In the genomic region with DNA sequence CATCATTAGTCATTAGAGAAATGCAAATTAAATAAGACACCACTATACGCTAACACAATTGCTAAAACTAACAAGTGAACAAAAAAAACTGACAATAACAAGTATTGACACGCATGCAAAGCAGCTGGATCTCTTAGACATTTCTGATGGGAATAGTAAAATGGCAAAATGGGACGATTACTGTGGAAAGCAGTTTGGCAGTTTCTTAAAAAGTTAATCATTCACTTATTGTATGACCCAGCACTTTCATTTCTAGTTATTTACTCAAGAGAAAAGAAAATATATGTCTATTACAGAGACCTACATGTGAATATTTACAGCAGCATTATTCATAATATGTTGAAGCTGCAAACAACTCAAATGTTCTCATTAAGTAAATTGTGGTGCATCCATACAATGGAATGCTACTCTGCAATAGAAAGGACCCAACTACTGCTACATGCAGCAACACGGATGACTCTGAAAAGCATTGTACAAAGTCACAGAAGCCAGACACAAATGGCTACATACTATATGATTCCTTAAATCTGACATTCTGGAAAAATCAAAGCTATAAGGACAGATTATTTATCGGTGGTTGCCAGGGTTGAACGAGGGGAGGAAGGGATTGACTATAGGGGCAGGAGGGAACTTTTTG, we compare ENCODE assay signal across 24 cellular contexts.
DNase-seq lines count a peak whose midpoint lies in the region; ATAC-seq and TF ChIP-seq lines count a peak whose summit lies in the region.
"Had no signal": no experiment of that assay in that cellular context is flagged by ENCODE, and none has a peak within 500 bp of the region (broad histone marks: within the 10 kb centered on the region; RNA-seq: fewer than 3 reads in every experiment).

No MANE protein-coding gene starts in this region.

- TF ChIP-seq CTCF in coronary artery (IDR thresholded peaks at IDR 0.05) (no peak), liver (IDR thresholded peaks at IDR 0.05; ENCODE audit: low read depth, low read length, missing input control) (no peak), tibial artery (IDR thresholded peaks at IDR 0.05) (no peak), GM13977 (IDR thresholded peaks at IDR 0.05; ENCODE audit: extremely low read depth, insufficient read depth, missing control alignments) (no peak)

- H3K9me3 ChIP-seq in liver (ENCODE audit: control insufficient read depth in 4 of 4, low read length in 3 of 4) (no peaks in the 10 kb centered on the region), tibial artery (no peaks in the 10 kb centered on the region)
- H3K9me3 ChIP-seq: left lung, Peyer's patch, right atrium auricular region, SJSA1, suprapubic skin had no signal

- peak overlapping the region in 1 of 2 donors; percentile 6 for H3K9ac ChIP-seq in liver (ENCODE audit: low read depth in 1 of 2, low read length in 2 of 2)

- peak; percentile 47 for ATAC-seq in GM18907 (IDR thresholded peaks at IDR 0.05; ENCODE audit: unreplicated experiment)

- in situ Hi-C loops in GM13977 (cut with MboI; ENCODE audit: low pct_unique_long_range_greater_than_20kb, low sequenced_read_pairs, unreplicated experiment), result no loop called here

- WGBS in liver, result 49% methylated on average over 6 of the region's 6 CpGs

- H3K36me3 ChIP-seq in liver (ENCODE audit: control insufficient read depth in 4 of 4, insufficient read depth in 3 of 4, low read depth in 1 of 4, low read length in 3 of 4) (peaks cover 0 to 14% (median 7%) of the 10 kb centered on the region in 4 donors), tibial artery (peaks cover 18 to 22% (median 20%) of the 10 kb centered on the region in 3 donors)
- H3K36me3 ChIP-seq: SJSA1 had no signal

- H3K4me3 ChIP-seq in coronary artery (no peak overlapping the region), liver (ENCODE audit: low read depth in 1 of 3, low read length in 3 of 3) (peak overlapping the region in 2 of 3 donors; percentile 5 to 15), tibial artery (no peak overlapping the region)
- H3K4me3 ChIP-seq: left lung, Peyer's patch, right atrium auricular region, SJSA1, suprapubic skin had no signal

- H3K4me1 ChIP-seq in liver (ENCODE audit: control insufficient read depth in 4 of 4, insufficient read depth in 4 of 4, low read length in 3 of 4), result peaks cover 3 to 25% (median 14%) of the 10 kb centered on the region in 4 donors
- H3K4me1 ChIP-seq in tibial artery, result peaks cover 0 to 63% (median 44%) of the 10 kb centered on the region in 4 donors
- H3K4me1 ChIP-seq: SJSA1 had no signal

- H3K27ac ChIP-seq in coronary artery (peak overlapping the region; percentile 30 to 78), liver (ENCODE audit: low read depth in 1 of 2, low read length in 2 of 2) (peak overlapping the region; percentile 16 to 58), tibial artery (peak overlapping the region; percentile 41 to 67)
- H3K27ac ChIP-seq: right atrium auricular region, SJSA1, suprapubic skin had no signal

- no peaks in the 10 kb centered on the region for H3K27me3 ChIP-seq in liver (ENCODE audit: control insufficient read depth in 4 of 4, insufficient read depth in 4 of 4, low read length in 3 of 4)
- H3K27me3 ChIP-seq in tibial artery, result no peaks in the 10 kb centered on the region
- H3K27me3 ChIP-seq: left lung, Peyer's patch, right atrium auricular region, SJSA1, suprapubic skin had no signal

- DNase-seq in coronary artery (ENCODE audit: low spot score), result no peak
- no peak for DNase-seq in tibial artery
- DNase-seq in GM13977 (ENCODE audit: low spot score), result no peak
- no peak for DNase-seq in NCI-H1092 treated with DMSO at 0.1 percent for 48 hours (lab: John Stamatoyannopoulos, UW)
- no peak for DNase-seq in SKM-1 (lab: John Stamatoyannopoulos, UW; ENCODE audit: unreplicated experiment)
- DNase-seq: activated CD4-positive, alpha-beta T cell treated with anti-CD3 and anti-CD28 coated beads, Interleukin-2, amount 50 U/mL, for 48 hours; activated gamma-delta T cell; activated T-cell treated with anti-CD3 and anti-CD28 coated beads for 4 hours; CD4-positive, alpha-beta T cell; DMS79; dorsolateral prefrontal cortex; erythroblast; left lung; midbrain; NCI-H1105 treated with DMSO at 0.1 percent for 48 hours; NCI-H2081 treated with DMSO at 0.1 percent for 48 hours; NCI-H446 treated with DMSO at 0.1 percent for 48 hours; NK-92 treated with Interleukin-12 subunit alpha and Interleukin-12 subunit beta, amount 100 ng/mL, for 24 hours; Peyer's patch had no signal

- intact Hi-C loops in tibial artery (cut with DNase I; ENCODE audit: low total_unique reads), result no loop called here

- TF ChIP-seq RAD21 in liver (IDR thresholded peaks at IDR 0.05), result peak; percentile 33 to 39

TF ChIP-seq in liver, 16 proteins besides CTCF, POLR2A, EP300 and RAD21:
- TF ChIP-seq FOXA2 (IDR thresholded peaks at IDR 0.05), result peak; percentile 86
- no peak for TF ChIP-seq HNF4G (IDR thresholded peaks at IDR 0.05)
- TF ChIP-seq EGR1 (IDR thresholded peaks at IDR 0.05; ENCODE audit: low read depth in 2 of 2), result no peak
- TF ChIP-seq, protein P1, sequence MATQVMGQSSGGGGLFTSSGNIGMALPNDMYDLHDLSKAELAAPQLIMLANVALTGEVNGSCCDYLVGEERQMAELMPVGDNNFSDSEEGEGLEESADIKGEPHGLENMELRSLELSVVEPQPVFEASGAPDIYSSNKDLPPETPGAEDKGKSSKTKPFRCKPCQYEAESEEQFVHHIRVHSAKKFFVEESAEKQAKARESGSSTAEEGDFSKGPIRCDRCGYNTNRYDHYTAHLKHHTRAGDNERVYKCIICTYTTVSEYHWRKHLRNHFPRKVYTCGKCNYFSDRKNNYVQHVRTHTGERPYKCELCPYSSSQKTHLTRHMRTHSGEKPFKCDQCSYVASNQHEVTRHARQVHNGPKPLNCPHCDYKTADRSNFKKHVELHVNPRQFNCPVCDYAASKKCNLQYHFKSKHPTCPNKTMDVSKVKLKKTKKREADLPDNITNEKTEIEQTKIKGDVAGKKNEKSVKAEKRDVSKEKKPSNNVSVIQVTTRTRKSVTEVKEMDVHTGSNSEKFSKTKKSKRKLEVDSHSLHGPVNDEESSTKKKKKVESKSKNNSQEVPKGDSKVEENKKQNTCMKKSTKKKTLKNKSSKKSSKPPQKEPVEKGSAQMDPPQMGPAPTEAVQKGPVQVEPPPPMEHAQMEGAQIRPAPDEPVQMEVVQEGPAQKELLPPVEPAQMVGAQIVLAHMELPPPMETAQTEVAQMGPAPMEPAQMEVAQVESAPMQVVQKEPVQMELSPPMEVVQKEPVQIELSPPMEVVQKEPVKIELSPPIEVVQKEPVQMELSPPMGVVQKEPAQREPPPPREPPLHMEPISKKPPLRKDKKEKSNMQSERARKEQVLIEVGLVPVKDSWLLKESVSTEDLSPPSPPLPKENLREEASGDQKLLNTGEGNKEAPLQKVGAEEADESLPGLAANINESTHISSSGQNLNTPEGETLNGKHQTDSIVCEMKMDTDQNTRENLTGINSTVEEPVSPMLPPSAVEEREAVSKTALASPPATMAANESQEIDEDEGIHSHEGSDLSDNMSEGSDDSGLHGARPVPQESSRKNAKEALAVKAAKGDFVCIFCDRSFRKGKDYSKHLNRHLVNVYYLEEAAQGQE (IDR thresholded peaks at IDR 0.05), result peak; percentile 61
- TF ChIP-seq, protein P2, sequence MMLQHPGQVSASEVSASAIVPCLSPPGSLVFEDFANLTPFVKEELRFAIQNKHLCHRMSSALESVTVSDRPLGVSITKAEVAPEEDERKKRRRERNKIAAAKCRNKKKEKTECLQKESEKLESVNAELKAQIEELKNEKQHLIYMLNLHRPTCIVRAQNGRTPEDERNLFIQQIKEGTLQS (IDR thresholded peaks at IDR 0.05), result no peak
- TF ChIP-seq, protein P3, sequence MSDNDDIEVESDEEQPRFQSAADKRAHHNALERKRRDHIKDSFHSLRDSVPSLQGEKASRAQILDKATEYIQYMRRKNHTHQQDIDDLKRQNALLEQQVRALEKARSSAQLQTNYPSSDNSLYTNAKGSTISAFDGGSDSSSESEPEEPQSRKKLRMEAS (IDR thresholded peaks at IDR 0.05), result no peak
- no peak for TF ChIP-seq FOXA1 (IDR thresholded peaks at IDR 0.05)
- no peak for TF ChIP-seq JUND (IDR thresholded peaks at IDR 0.05)
- TF ChIP-seq RXRA (IDR thresholded peaks at IDR 0.05), result peak in 1 of 2 donors; percentile 19
- TF ChIP-seq NR2F2 (IDR thresholded peaks at IDR 0.05), result no peak
- TF ChIP-seq GABPA (IDR thresholded peaks at IDR 0.05 in 1 of 2, conservative IDR thresholded peaks at IDR 0.05 in 1 of 2), result no peak
- TF ChIP-seq TAF1 (conservative IDR thresholded peaks at IDR 0.05), result peak; percentile 18
- TF ChIP-seq YY1 (IDR thresholded peaks at IDR 0.05), result peak; percentile 86
- TF ChIP-seq HNF4A (conservative IDR thresholded peaks at IDR 0.05), result peak; percentile 40 to 41
- TF ChIP-seq, protein P4, sequence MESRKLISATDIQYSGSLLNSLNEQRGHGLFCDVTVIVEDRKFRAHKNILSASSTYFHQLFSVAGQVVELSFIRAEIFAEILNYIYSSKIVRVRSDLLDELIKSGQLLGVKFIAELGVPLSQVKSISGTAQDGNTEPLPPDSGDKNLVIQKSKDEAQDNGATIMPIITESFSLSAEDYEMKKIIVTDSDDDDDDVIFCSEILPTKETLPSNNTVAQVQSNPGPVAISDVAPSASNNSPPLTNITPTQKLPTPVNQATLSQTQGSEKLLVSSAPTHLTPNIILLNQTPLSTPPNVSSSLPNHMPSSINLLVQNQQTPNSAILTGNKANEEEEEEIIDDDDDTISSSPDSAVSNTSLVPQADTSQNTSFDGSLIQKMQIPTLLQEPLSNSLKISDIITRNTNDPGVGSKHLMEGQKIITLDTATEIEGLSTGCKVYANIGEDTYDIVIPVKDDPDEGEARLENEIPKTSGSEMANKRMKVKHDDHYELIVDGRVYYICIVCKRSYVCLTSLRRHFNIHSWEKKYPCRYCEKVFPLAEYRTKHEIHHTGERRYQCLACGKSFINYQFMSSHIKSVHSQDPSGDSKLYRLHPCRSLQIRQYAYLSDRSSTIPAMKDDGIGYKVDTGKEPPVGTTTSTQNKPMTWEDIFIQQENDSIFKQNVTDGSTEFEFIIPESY (IDR thresholded peaks at IDR 0.05), result peak; percentile 40
- TF ChIP-seq SP1 (IDR thresholded peaks at IDR 0.05), result no peak

Comparison
In these comparisons a context has a peak if more than half of its experiments do, and no peak if none do; other contexts are left out.
1. H3K4me3 ChIP-seq: peak in liver (2 of 3); none in coronary artery (single experiment) and tibial artery (0 of 2).
2. Peak in every context shown above with its lines, with median percentiles within 50 percentile points of each other: H3K27ac ChIP-seq.